1 cellular context compared by ENCODE assay signal in the genomic region with DNA sequence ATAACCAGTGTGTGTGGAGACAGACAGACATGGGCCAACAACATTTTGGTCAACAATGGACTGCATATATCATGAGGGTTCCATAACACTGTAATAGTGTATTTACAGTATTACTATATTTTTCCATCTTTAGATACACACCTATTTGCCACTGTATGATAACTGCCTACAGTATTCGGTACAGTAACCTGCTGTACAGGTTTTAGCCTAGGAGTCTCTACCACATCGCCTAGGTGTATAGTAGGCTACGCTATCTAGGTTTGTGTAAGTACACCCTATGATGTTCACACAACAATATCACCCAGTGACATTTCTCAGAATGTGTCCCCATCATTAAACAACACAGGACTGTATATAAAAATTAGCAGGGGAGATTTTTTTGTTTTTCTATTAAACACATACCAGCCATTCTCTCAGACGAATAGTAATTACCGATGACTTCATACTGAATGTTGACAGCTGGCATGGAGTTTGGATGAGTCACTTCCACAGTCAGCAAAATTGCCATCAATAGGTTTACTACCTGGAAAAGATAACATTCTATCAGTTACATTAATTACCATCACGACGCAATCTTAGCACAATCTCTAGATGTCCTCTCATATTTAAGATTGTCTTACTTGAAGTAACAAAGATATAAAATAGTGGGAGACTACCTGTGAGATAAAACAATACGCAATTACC.
A peak's percentile ranks its signal among the peaks of the same experiment; 100 is the strongest.
TF ChIP-seq lines count a peak whose summit lies in the region.

No MANE protein-coding gene starts in this region.

TF ChIP-seq in IMR-90, 13 proteins besides CTCF, POLR2A, EP300 and RAD21:
- TF ChIP-seq CHD1 (IDR thresholded peaks at IDR 0.05; ENCODE audit: low read depth, low read length) (no peak), MAFK (IDR thresholded peaks at IDR 0.05; ENCODE audit: low read depth, low read length) (peak; percentile 88), RCOR1 (IDR thresholded peaks at IDR 0.05; ENCODE audit: insufficient replicate concordance, low read length) (no peak), FOS (IDR thresholded peaks at IDR 0.05; ENCODE audit: low read depth, low read length) (peak; percentile 67; the same call in 1 of the 2 replicates), NFE2L2 (IDR thresholded peaks at IDR 0.05; ENCODE audit: low read depth, low read length) (0 out of 2 replicates have a peak, but pooled peaks have one; percentile 21)
- TF ChIP-seq, protein P1, sequence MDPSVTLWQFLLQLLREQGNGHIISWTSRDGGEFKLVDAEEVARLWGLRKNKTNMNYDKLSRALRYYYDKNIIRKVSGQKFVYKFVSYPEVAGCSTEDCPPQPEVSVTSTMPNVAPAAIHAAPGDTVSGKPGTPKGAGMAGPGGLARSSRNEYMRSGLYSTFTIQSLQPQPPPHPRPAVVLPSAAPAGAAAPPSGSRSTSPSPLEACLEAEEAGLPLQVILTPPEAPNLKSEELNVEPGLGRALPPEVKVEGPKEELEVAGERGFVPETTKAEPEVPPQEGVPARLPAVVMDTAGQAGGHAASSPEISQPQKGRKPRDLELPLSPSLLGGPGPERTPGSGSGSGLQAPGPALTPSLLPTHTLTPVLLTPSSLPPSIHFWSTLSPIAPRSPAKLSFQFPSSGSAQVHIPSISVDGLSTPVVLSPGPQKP (IDR thresholded peaks at IDR 0.05; ENCODE audit: borderline replicate concordance, low read depth, low read length): no peak
TF ChIP-seq in IMR-90: peak in this region for 3.
